In genomic region chr15:28098766-28099554, GRCh38 we compare ENCODE assay signal across 8 cellular contexts. TPM values are rescaled to one million over a fixed set of nuclear protein-coding genes. Genes with fewer than 3 reads are reported as not detected.
DNase-seq lines count a peak whose midpoint lies in the region; ATAC-seq and TF ChIP-seq lines count a peak whose summit lies in the region.

OCA2 (minus strand) TSS chr15:28099315; CDS start chr15:28081874, 17,441 bp downstream.

- DNase-seq in HAP-1 (ENCODE audit: low spot score in 2 of 2) (peak; percentile 55 to 94), activated gamma-delta T cell (lab: John Stamatoyannopoulos, UW) (peak; percentile 35), cardiac muscle cell (ENCODE audit: low read depth in 1 of 2, low spot score in 1 of 2) (peak; percentile 47 to 89), sigmoid colon (peak; percentile 63), AML-193 (lab: John Stamatoyannopoulos, UW) (no peak)

- peak; percentile 34 for TF ChIP-seq CTCF in OCI-LY1 (IDR thresholded peaks at IDR 0.05; ENCODE audit: low read length)
- peak; percentile 27 for TF ChIP-seq CTCF in cardiac muscle cell (IDR thresholded peaks at IDR 0.05; ENCODE audit: low read depth, low read length)
- no peak for TF ChIP-seq CTCF in sigmoid colon (IDR thresholded peaks at IDR 0.05)

- in situ Hi-C loops in HAP-1 (cut with MboI; ENCODE audit: low sequenced_read_pairs), result no loop called here

- no peak within 1 kb of the TSS for H3K9ac ChIP-seq in OCI-LY1 (ENCODE audit: low read length)

- H3K79me2 ChIP-seq in OCI-LY1 (ENCODE audit: insufficient read depth, low read length), result no peaks in the 10 kb centered on the region

- peaks cover 8% of the 10 kb centered on the region for H3K4me1 ChIP-seq in HAP-1
- H3K4me1 ChIP-seq in OCI-LY1 (ENCODE audit: insufficient read depth, low read length, severe bottlenecking), result peaks cover 22% of the 10 kb centered on the region
- H3K4me1 ChIP-seq in cardiac muscle cell (ENCODE audit: low read depth), result no peaks in the 10 kb centered on the region
- peaks cover 0 to 43% (median 37%) of the 10 kb centered on the region in 4 donors for H3K4me1 ChIP-seq in sigmoid colon

- TF ChIP-seq POLR2A in sigmoid colon (IDR thresholded peaks at IDR 0.05) (no peak), GM18505 (IDR thresholded peaks at IDR 0.05; ENCODE audit: borderline replicate concordance, extremely low read depth, insufficient read depth, insufficient read length) (no peak)

- H2AFZ ChIP-seq in OCI-LY1 (ENCODE audit: low read length), result no peak within 1 kb of the TSS

- H3K36me3 ChIP-seq in HAP-1 (replicated peaks), result no peaks in the 10 kb centered on the region
- H3K36me3 ChIP-seq in OCI-LY1 (ENCODE audit: insufficient read depth, low read length), result no peaks in the 10 kb centered on the region; the same call in 1 of the 2 replicates
- H3K36me3 ChIP-seq in cardiac muscle cell, result no peaks in the 10 kb centered on the region
- H3K36me3 ChIP-seq in sigmoid colon, result no peaks in the 10 kb centered on the region

- no peaks in the 10 kb centered on the region for H3K9me3 ChIP-seq in HAP-1
- no peaks in the 10 kb centered on the region for H3K9me3 ChIP-seq in OCI-LY1 (ENCODE audit: low read length)
- no peaks in the 10 kb centered on the region for H3K9me3 ChIP-seq in cardiac muscle cell (ENCODE audit: low read depth)
- no peaks in the 10 kb centered on the region for H3K9me3 ChIP-seq in sigmoid colon

- H3F3A ChIP-seq in OCI-LY1 (ENCODE audit: insufficient read depth, low read length), result no peaks in the 10 kb centered on the region

- peak within 1 kb of the TSS; percentile 36 for H3K4me3 ChIP-seq in HAP-1
- no peak within 1 kb of the TSS for H3K4me3 ChIP-seq in OCI-LY1 (ENCODE audit: low read depth, low read length, poor library complexity, severe bottlenecking)
- H3K4me3 ChIP-seq in cardiac muscle cell, result peak within 1 kb of the TSS; percentile 15
- peak within 1 kb of the TSS in 3 of 4 donors; percentile 8 to 10 (median 9) for H3K4me3 ChIP-seq in sigmoid colon

- TF ChIP-seq EP300 in sigmoid colon (IDR thresholded peaks at IDR 0.05), result no peak

- H4K20me1 ChIP-seq in OCI-LY1 (ENCODE audit: insufficient read depth, low read length), result no peaks in the 10 kb centered on the region

- H3K9me2 ChIP-seq in OCI-LY1 (ENCODE audit: low read depth, low read length), result no peaks in the 10 kb centered on the region

- no peaks in the 10 kb centered on the region for H3K27me3 ChIP-seq in HAP-1 (ENCODE audit: low read depth)
- H3K27me3 ChIP-seq in OCI-LY1 (ENCODE audit: insufficient read depth, low read length), result peaks cover 10% of the 10 kb centered on the region; the same call in 1 of the 2 replicates
- peaks cover 74% of the 10 kb centered on the region for H3K27me3 ChIP-seq in cardiac muscle cell
- peaks cover 39 to 96% (median 66%) of the 10 kb centered on the region in 3 donors for H3K27me3 ChIP-seq in sigmoid colon

- H3K4me2 ChIP-seq in OCI-LY1 (ENCODE audit: low read length), result no peak within 1 kb of the TSS

- H3K27ac ChIP-seq in OCI-LY1 (ENCODE audit: low read depth, low read length, poor library complexity, severe bottlenecking), result no peak within 1 kb of the TSS
- no peak within 1 kb of the TSS for H3K27ac ChIP-seq in cardiac muscle cell
- H3K27ac ChIP-seq in sigmoid colon, result peak within 1 kb of the TSS in 1 of 4 donors; percentile 6

- intact Hi-C loops in sigmoid colon (cut with DNase I), result loop anchor here (10.0 kb wide), 1 partner anchor 76 kb away; no protein-coding TSS in a partner anchor

- ATAC-seq in GM18505 (IDR thresholded peaks at IDR 0.05; ENCODE audit: unreplicated experiment) (no peak), GM19452 (IDR thresholded peaks at IDR 0.05; ENCODE audit: unreplicated experiment) (no peak)

- 4 to 6% methylated on average over 52 of the region's 52 CpGs for WGBS in sigmoid colon, 2 donors

RNA-seq across cellular contexts. Expression of gene OCA2, which starts in this region (rescaled TPM):
- total RNA-seq in cardiac muscle cell, result 0.56 and 0.63 TPM in 2 replicates
- 0.49 and 2.0 TPM in 2 replicates for polyA plus RNA-seq in cardiac muscle cell
- total RNA-seq in sigmoid colon, result under 1 TPM in 1 of 4 donors, not detected in 3; 0.36 TPM
- polyA plus RNA-seq in sigmoid colon, result under 1 TPM in 1 of 3 donors, not detected in 2; 0.41 TPM

Comparison
In these comparisons a context has a peak if more than half of its experiments do, and no peak if none do; other contexts are left out.
1. Peak in DNase-seq and H3K4me3 ChIP-seq in sigmoid colon; RNA of the gene not detected or under 1 TPM.
2. DNase-seq: peak in HAP-1 (2 of 2), activated gamma-delta T cell (single experiment) and cardiac muscle cell (2 of 2); none in AML-193 (0 of 2).
3. CTCF ChIP-seq: peak in OCI-LY1 (single experiment) and cardiac muscle cell (single experiment); none in sigmoid colon (0 of 4).